In genomic region chr5:126864042-126864688, GRCh38 we compare ENCODE assay signal across 1 cellular context.
A peak's percentile ranks its signal among the peaks of the same experiment; 100 is the strongest.
TF ChIP-seq lines count a peak whose summit lies in the region.

No MANE protein-coding gene starts in this region.

TF ChIP-seq in K562, 482 proteins besides CTCF, POLR2A, EP300 and RAD21 (continued from another document):
- no peak for TF ChIP-seq ARID4B (CRISPR knock-in tag; IDR thresholded peaks at IDR 0.05)
- peak; percentile 49 for TF ChIP-seq RBM25 (IDR thresholded peaks at IDR 0.05; ENCODE audit: low read depth, low read length, severe bottlenecking)
- TF ChIP-seq TCF7L2 (IDR thresholded peaks at IDR 0.05; ENCODE audit: low read depth, low read length): no peak
- TF ChIP-seq ZNF23 (CRISPR knock-in tag; IDR thresholded peaks at IDR 0.05): no peak
- no peak; the same call in 1 of the 2 replicates for TF ChIP-seq RAD51 (IDR thresholded peaks at IDR 0.05; ENCODE audit: borderline replicate concordance, low read depth)
- no peak for TF ChIP-seq ZNF282 (CRISPR knock-in tag; IDR thresholded peaks at IDR 0.05)
- TF ChIP-seq BRD9 (IDR thresholded peaks at IDR 0.05; ENCODE audit: low read depth, partially characterized antibody): no peak
- 0 out of 3 replicates have a peak, but pooled peaks of 1 of the 2 experiments have one; percentile 31 for TF ChIP-seq CBX3 (IDR thresholded peaks at IDR 0.05; ENCODE audit: borderline replicate concordance in 1 of 2, low read length in 2 of 2)
- TF ChIP-seq ZNF79 (CRISPR knock-in tag; IDR thresholded peaks at IDR 0.05; ENCODE audit: low read depth): no peak
- TF ChIP-seq PRPF4 (IDR thresholded peaks at IDR 0.05; ENCODE audit: insufficient read depth, low read depth, low read length, poor library complexity, severe bottlenecking): no peak
- no peak for TF ChIP-seq PHTF2 (CRISPR knock-in tag; IDR thresholded peaks at IDR 0.05)
- TF ChIP-seq TFAP4 (CRISPR knock-in tag; IDR thresholded peaks at IDR 0.05; ENCODE audit: borderline replicate concordance): peak; percentile 33; the same call in 1 of the 2 replicates
- TF ChIP-seq ZNF197 (CRISPR knock-in tag; IDR thresholded peaks at IDR 0.05; ENCODE audit: low read depth): no peak
- TF ChIP-seq ARNT (IDR thresholded peaks at IDR 0.05): no peak
- 0 out of 2 replicates have a peak, but pooled peaks have one; percentile 3 for TF ChIP-seq JUND (IDR thresholded peaks at IDR 0.05; ENCODE audit: borderline replicate concordance, low read depth, low read length)
- TF ChIP-seq JUND (tag; IDR thresholded peaks at IDR 0.05; ENCODE audit: borderline replicate concordance, low read depth, low read length): no peak
- no peak for TF ChIP-seq FIP1L1 (IDR thresholded peaks at IDR 0.05; ENCODE audit: low read depth, low read length, poor library complexity, severe bottlenecking)
TF ChIP-seq in K562: peak in this region for 34.
